8 cellular contexts compared by ENCODE assay signal in the genomic region with DNA sequence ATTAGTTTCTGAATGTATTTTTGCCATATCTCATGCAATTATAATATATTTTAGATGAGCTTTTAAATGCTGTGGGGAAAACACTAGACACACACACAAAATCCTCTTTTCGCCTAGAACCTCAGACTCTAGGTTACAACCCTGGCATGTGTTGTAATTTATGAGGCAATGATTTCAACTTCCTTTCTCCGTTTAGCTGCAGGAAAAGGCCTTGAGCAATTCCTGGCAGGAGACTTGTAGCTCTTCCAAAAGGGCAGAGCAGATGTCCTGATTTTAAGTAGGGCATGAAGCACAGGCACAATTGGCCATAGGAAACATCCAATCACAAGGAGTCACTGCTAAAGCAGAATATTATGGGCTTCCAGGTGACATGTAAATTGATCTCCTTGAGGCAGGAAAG.
DNase-seq lines count a peak whose midpoint lies in the region; TF ChIP-seq lines count a peak whose summit lies in the region.

No MANE protein-coding gene starts in this region.

- H3K9me3 ChIP-seq in BLaER1 treated with 17β-estradiol and CSF1 and Interleukin-3, amounts not matched to agents 10 nM and 100 nM (replicated peaks in 1 of 11) = no peaks in the 10 kb centered on the region
- no peaks in the 10 kb centered on the region for H3K9me3 ChIP-seq in vagina

- H3K27me3 ChIP-seq in BLaER1 treated with 17β-estradiol and CSF1 and Interleukin-3, amounts not matched to agents 10 nM and 100 nM = no peaks in the 10 kb centered on the region
- no peaks in the 10 kb centered on the region for H3K27me3 ChIP-seq in vagina

- peak overlapping the region in 6 of 11 experiments; percentile 3 to 40 (median 19); a peak in 8 of 22 replicates for H3K27ac ChIP-seq in BLaER1 treated with 17β-estradiol and CSF1 and Interleukin-3, amounts not matched to agents 10 nM and 100 nM
- no peak overlapping the region for H3K27ac ChIP-seq in vagina

- TF ChIP-seq POLR2A in vagina (IDR thresholded peaks at IDR 0.05) = no peak

- no peaks in the 10 kb centered on the region for H4K20me1 ChIP-seq in BLaER1 treated with 17β-estradiol and CSF1 and Interleukin-3, amounts not matched to agents 10 nM and 100 nM

- TF ChIP-seq CTCF in vagina (IDR thresholded peaks at IDR 0.05) = no peak

- H3K9ac ChIP-seq in BLaER1 treated with 17β-estradiol and CSF1 and Interleukin-3, amounts not matched to agents 10 nM and 100 nM = no peak overlapping the region

- H3K36me3 ChIP-seq in BLaER1 treated with 17β-estradiol and CSF1 and Interleukin-3, amounts not matched to agents 10 nM and 100 nM = no peaks in the 10 kb centered on the region
- no peaks in the 10 kb centered on the region for H3K36me3 ChIP-seq in vagina

- intact Hi-C loops in vagina (cut with DNase I) = no loop called here

- peak; percentile 22 for DNase-seq in NCI-H2029 (lab: John Stamatoyannopoulos, UW)
- DNase-seq in dermis microvascular lymphatic vessel endothelial cell (ENCODE audit: low read depth in 2 of 2) = peak; percentile 36 to 71
- peak; percentile 67 for DNase-seq in myocyte (ENCODE audit: low read depth)
- no peak for DNase-seq in stimulated activated CD4-positive, alpha-beta T cell treated with anti-CD3 and anti-CD28 coated beads, Interleukin-1b, Interleukin-23, amount 100 ng/mL, for 48 hours
- DNase-seq in activated naive CD4-positive, alpha-beta T cell treated with anti-CD3 and anti-CD28 coated beads, Interleukin-2, amount 50 U/mL, for 16 hours = no peak
- DNase-seq in vagina (ENCODE audit: extremely low spot score in 2 of 2) = no peak
- no peak for DNase-seq in kidney glomerular epithelial cell (lab: John Stamatoyannopoulos, UW)

- no peak overlapping the region for H3K4me3 ChIP-seq in BLaER1 treated with 17β-estradiol and CSF1 and Interleukin-3, amounts not matched to agents 10 nM and 100 nM
- no peak overlapping the region for H3K4me3 ChIP-seq in vagina

- H3K4me2 ChIP-seq in BLaER1 treated with 17β-estradiol and CSF1 and Interleukin-3, amounts not matched to agents 10 nM and 100 nM = peak overlapping the region in 7 of 11 experiments; percentile 26 to 63 (median 54); a peak in 13 of 22 replicates

- peaks cover 0 to 27% (median 17%) of the 10 kb centered on the region in 10 experiments; a peak in 11 of 20 replicates for H3K4me1 ChIP-seq in BLaER1 treated with 17β-estradiol and CSF1 and Interleukin-3, amounts not matched to agents 10 nM and 100 nM
- H3K4me1 ChIP-seq in vagina = peaks cover 10% of the 10 kb centered on the region

Comparison
In these comparisons a context has a peak if more than half of its experiments do, and no peak if none do; other contexts are left out.
1. DNase-seq: peak in NCI-H2029 (single experiment), dermis microvascular lymphatic vessel endothelial cell (2 of 2) and myocyte (single experiment); none in stimulated activated CD4-positive, alpha-beta T cell treated with anti-CD3 and anti-CD28 coated beads, Interleukin-1b, Interleukin-23, amount 100 ng/mL, for 48 hours (single experiment), activated naive CD4-positive, alpha-beta T cell treated with anti-CD3 and anti-CD28 coated beads, Interleukin-2, amount 50 U/mL, for 16 hours (single experiment), vagina (0 of 2) and kidney glomerular epithelial cell (single experiment).